In genomic region chr16:88628512-88628974, GRCh38 we compare ENCODE assay signal across 9 cellular contexts. TPM values are rescaled to one million over a fixed set of nuclear protein-coding genes. Genes with fewer than 3 reads are reported as not detected.
DNase-seq lines count a peak whose midpoint lies in the region; ATAC-seq and TF ChIP-seq lines count a peak whose summit lies in the region.
"Had no signal": no experiment of that assay in that cellular context is flagged by ENCODE, and none has a peak within 500 bp of the region (broad histone marks: within the 10 kb centered on the region; RNA-seq: fewer than 3 reads in every experiment).

No MANE protein-coding gene starts in this region.

- H3K36me3 Mint-ChIP-seq in natural killer cell = no peaks in the 10 kb centered on the region
- no peaks in the 10 kb centered on the region for H3K36me3 Mint-ChIP-seq in natural killer cell treated with Interleukin-12 subunit alpha and Interleukin-12 subunit beta and Interleukin-15 and Interleukin-18, amount 100 ng/mL, for 72 hours

- no peak overlapping the region for H3K27ac ChIP-seq in RWPE2 (ENCODE audit: poor library complexity, severe bottlenecking)

- ATAC-seq in natural killer cell (no peak), RWPE2 (ENCODE audit: low read depth) (peak; percentile 35; the same call in 2 of the 3 replicates), left cardiac atrium (peak; percentile 74 to 86), GM21786 (IDR thresholded peaks at IDR 0.05; ENCODE audit: unreplicated experiment) (no peak), GM21447 (IDR thresholded peaks at IDR 0.05; ENCODE audit: unreplicated experiment) (no peak), HG03045 (IDR thresholded peaks at IDR 0.05; ENCODE audit: unreplicated experiment) (no peak)
- no peak for ATAC-seq in natural killer cell treated with Interleukin-12 subunit alpha and Interleukin-12 subunit beta and Interleukin-15 and Interleukin-18, amount 100 ng/mL, for 72 hours

- H3K9me3 ChIP-seq in RWPE2 (ENCODE audit: severe bottlenecking) = no peaks in the 10 kb centered on the region

- no peak overlapping the region for H3K4me3 ChIP-seq in RWPE2 (ENCODE audit: severe bottlenecking)

- no peaks in the 10 kb centered on the region for H3K27me3 Mint-ChIP-seq in natural killer cell (ENCODE audit: low read depth in 2 of 2)
- no peaks in the 10 kb centered on the region for H3K27me3 Mint-ChIP-seq in natural killer cell treated with Interleukin-12 subunit alpha and Interleukin-12 subunit beta and Interleukin-15 and Interleukin-18, amount 100 ng/mL, for 72 hours

- H3K4me3 Mint-ChIP-seq in natural killer cell = no peak overlapping the region
- H3K4me3 Mint-ChIP-seq in natural killer cell treated with Interleukin-12 subunit alpha and Interleukin-12 subunit beta and Interleukin-15 and Interleukin-18, amount 100 ng/mL, for 72 hours = no peak overlapping the region

- no peaks in the 10 kb centered on the region for H3K27me3 ChIP-seq in RWPE2 (ENCODE audit: insufficient read depth, poor library complexity, severe bottlenecking)

- peaks cover 76% of the 10 kb centered on the region for H3K36me3 ChIP-seq in RWPE2 (ENCODE audit: low read depth)

- DNase-seq in natural killer cell = no peak
- DNase-seq in natural killer cell treated with Interleukin-12 subunit alpha and Interleukin-12 subunit beta and Interleukin-15 and Interleukin-18, amount 100 ng/mL, for 72 hours (ENCODE audit: low spot score) = no peak
- DNase-seq in RWPE2 (ENCODE audit: low spot score) = no peak
- DNase-seq in left cardiac atrium = peak; percentile 58
- DNase-seq in retina = no peak
- DNase-seq: effector memory CD4-positive, alpha-beta T cell had no signal

- no peaks in the 10 kb centered on the region for H3K9me3 Mint-ChIP-seq in natural killer cell
- H3K9me3 Mint-ChIP-seq in natural killer cell treated with Interleukin-12 subunit alpha and Interleukin-12 subunit beta and Interleukin-15 and Interleukin-18, amount 100 ng/mL, for 72 hours = no peaks in the 10 kb centered on the region

- H3K27ac Mint-ChIP-seq in natural killer cell = peak overlapping the region; percentile 23 to 35
- no peak overlapping the region for H3K27ac Mint-ChIP-seq in natural killer cell treated with Interleukin-12 subunit alpha and Interleukin-12 subunit beta and Interleukin-15 and Interleukin-18, amount 100 ng/mL, for 72 hours

- TF ChIP-seq CTCF in natural killer cell (IDR thresholded peaks at IDR 0.05) (no peak), RWPE2 (IDR thresholded peaks at IDR 0.05; ENCODE audit: poor library complexity, severe bottlenecking) (peak; percentile 32)

- intact Hi-C loops in natural killer cell (cut with micrococcal nuclease) = no loop called here
- intact Hi-C loops in left cardiac atrium (cut with DNase I) = no loop called here

- H3K4me1 ChIP-seq in RWPE2 (ENCODE audit: insufficient read depth, poor library complexity, severe bottlenecking) = no peaks in the 10 kb centered on the region

- peaks cover 0 to 5% of the 10 kb centered on the region in 2 donors for H3K4me1 Mint-ChIP-seq in natural killer cell
- H3K4me1 Mint-ChIP-seq in natural killer cell treated with Interleukin-12 subunit alpha and Interleukin-12 subunit beta and Interleukin-15 and Interleukin-18, amount 100 ng/mL, for 72 hours (ENCODE audit: low read depth in 2 of 2) = peaks cover 0 to 3% of the 10 kb centered on the region in 2 donors

RNA-seq across cellular contexts. Expression of gene IL17C, which starts 9.8 kb away (rescaled TPM):
- 1 to 10 TPM in 2 of 3 donors, under 1 TPM in 1; 0.61 to 3.0 (median 1.2) TPM for total RNA-seq in natural killer cell
- 1 to 10 TPM in 1 of 2 donors, under 1 TPM in 1; 0.64 to 1.0 TPM for total RNA-seq in natural killer cell treated with Interleukin-12 subunit alpha and Interleukin-12 subunit beta and Interleukin-15 and Interleukin-18, amount 100 ng/mL, for 72 hours
- total RNA-seq in left cardiac atrium = not detected

RNA-seq across cellular contexts. Expression of gene CYBA, which starts 22.3 kb away (rescaled TPM):
- total RNA-seq in natural killer cell (1,000 to 10,000 TPM; 1,001 to 1,351 (median 1,051) TPM), left cardiac atrium (100 to 1,000 TPM in 1 of 2 donors, 10 to 100 TPM in 1; 58.9 to 131 TPM)
- 100 to 1,000 TPM; 268 to 386 TPM for total RNA-seq in natural killer cell treated with Interleukin-12 subunit alpha and Interleukin-12 subunit beta and Interleukin-15 and Interleukin-18, amount 100 ng/mL, for 72 hours

RNA-seq across cellular contexts. Expression of gene MVD, which starts 34.3 kb away (rescaled TPM):
- 100 to 1,000 TPM; 176 to 271 (median 185) TPM for total RNA-seq in natural killer cell
- 100 to 1,000 TPM in 1 of 2 donors, 10 to 100 TPM in 1; 77.2 to 124 TPM for total RNA-seq in natural killer cell treated with Interleukin-12 subunit alpha and Interleukin-12 subunit beta and Interleukin-15 and Interleukin-18, amount 100 ng/mL, for 72 hours
- total RNA-seq in left cardiac atrium = 10 to 100 TPM; 31.3 to 32.9 TPM

RNA-seq across cellular contexts. Expression of gene SNAI3, which starts 57.8 kb away (rescaled TPM):
- total RNA-seq in natural killer cell (1 to 10 TPM; 8.2 to 9.2 (median 8.4) TPM), left cardiac atrium (1 to 10 TPM in 1 of 2 donors, under 1 TPM in 1; 0.55 to 2.7 TPM)
- 1 to 10 TPM in 1 of 2 donors, under 1 TPM in 1; 0.42 to 1.2 TPM for total RNA-seq in natural killer cell treated with Interleukin-12 subunit alpha and Interleukin-12 subunit beta and Interleukin-15 and Interleukin-18, amount 100 ng/mL, for 72 hours

RNA-seq across cellular contexts. Expression of gene ZC3H18, which starts 58.3 kb away (rescaled TPM):
- total RNA-seq in natural killer cell = 100 to 1,000 TPM; 125 to 130 (median 126) TPM
- 100 to 1,000 TPM in 1 of 2 donors, 10 to 100 TPM in 1; 85.0 to 148 TPM for total RNA-seq in natural killer cell treated with Interleukin-12 subunit alpha and Interleukin-12 subunit beta and Interleukin-15 and Interleukin-18, amount 100 ng/mL, for 72 hours
- total RNA-seq in left cardiac atrium = 10 to 100 TPM; 23.1 to 25.3 TPM

Comparison
In these comparisons a context has a peak if more than half of its experiments do, and no peak if none do; other contexts are left out.
1. H3K27ac Mint-ChIP-seq: peak in natural killer cell (2 of 2); none in natural killer cell treated with Interleukin-12 subunit alpha and Interleukin-12 subunit beta and Interleukin-15 and Interleukin-18, amount 100 ng/mL, for 72 hours (0 of 2).
2. ATAC-seq: peak in RWPE2 (single experiment) and left cardiac atrium (2 of 2); none in natural killer cell (0 of 3), natural killer cell treated with Interleukin-12 subunit alpha and Interleukin-12 subunit beta and Interleukin-15 and Interleukin-18, amount 100 ng/mL, for 72 hours (0 of 2), GM21786 (single experiment), GM21447 (single experiment) and HG03045 (single experiment).